In the genomic region with DNA sequence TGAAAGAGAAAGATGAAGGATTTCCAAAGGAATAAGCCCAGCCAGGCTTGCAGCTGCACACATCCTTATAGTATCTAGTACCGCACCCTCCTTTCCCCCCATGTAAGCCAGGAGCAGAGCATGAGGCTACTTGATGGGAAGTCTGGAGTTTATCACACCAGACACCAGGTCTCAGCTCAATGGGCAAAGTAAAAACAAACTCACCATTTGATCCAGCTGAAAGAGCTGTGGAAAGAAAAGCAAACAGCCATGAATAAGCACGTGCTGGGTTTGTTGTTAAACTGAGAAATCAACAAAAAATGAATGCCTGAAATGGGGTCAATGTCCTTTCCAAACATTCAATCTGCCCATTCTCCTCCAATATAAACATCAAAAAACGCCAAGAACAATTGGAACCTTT, we compare ENCODE assay signal across 20 cellular contexts. TPM values are rescaled to one million over a fixed set of nuclear protein-coding genes. Genes with fewer than 3 reads are reported as not detected.
DNase-seq lines count a peak whose midpoint lies in the region; ATAC-seq and TF ChIP-seq lines count a peak whose summit lies in the region.
"Had no signal": no experiment of that assay in that cellular context is flagged by ENCODE, and none has a peak within 500 bp of the region (broad histone marks: within the 10 kb centered on the region; RNA-seq: fewer than 3 reads in every experiment).

No MANE protein-coding gene starts in this region.

- H3K36me3 ChIP-seq in IMR-90 (ENCODE audit: control insufficient read depth, insufficient read depth, low read length): peaks cover 6% of the 10 kb centered on the region; the same call in 1 of the 2 replicates
- no peaks in the 10 kb centered on the region for H3K36me3 ChIP-seq in sigmoid colon
- H3K36me3 ChIP-seq: gastrocnemius medialis had no signal

- TF ChIP-seq POLR2A in IMR-90 (IDR thresholded peaks at IDR 0.05; ENCODE audit: low read depth, low read length): no peak
- no peak for TF ChIP-seq POLR2A in sigmoid colon (IDR thresholded peaks at IDR 0.05)

- peaks cover 9% of the 10 kb centered on the region for H3K4me1 ChIP-seq in IMR-90 (ENCODE audit: control insufficient read depth, insufficient read depth, low read length)
- peaks cover 0 to 32% (median 30%) of the 10 kb centered on the region in 4 donors for H3K4me1 ChIP-seq in sigmoid colon
- H3K4me1 ChIP-seq: SJCRH30 had no signal

- no peaks in the 10 kb centered on the region for H4K20me1 ChIP-seq in IMR-90 (ENCODE audit: insufficient read depth, low read length)

- H2AK5ac ChIP-seq in IMR-90 (ENCODE audit: low read depth, low read length): peak overlapping the region; percentile 30; the same call in 1 of the 2 replicates

- peak overlapping the region; percentile 41; the same call in 1 of the 2 replicates for H3K23ac ChIP-seq in IMR-90 (ENCODE audit: low read depth, low read length)

- H2AK9ac ChIP-seq in IMR-90 (replicated peaks; ENCODE audit: low read depth, low read length, poor library complexity): peak overlapping the region; percentile 51

- intact Hi-C loops in IMR-90 (cut with micrococcal nuclease) (no loop called here), sigmoid colon (cut with DNase I) (loop anchor here (5.0 kb wide), 1 partner anchor 41 kb away; no protein-coding TSS in a partner anchor)

- H2BK15ac ChIP-seq in IMR-90 (ENCODE audit: low read depth, low read length): peak overlapping the region; percentile 78; the same call in 1 of the 3 replicates

- no peak overlapping the region for H2BK5ac ChIP-seq in IMR-90 (ENCODE audit: low read depth, low read length, poor library complexity, severe bottlenecking)

- no peak overlapping the region; the same call in 1 of the 2 replicates for H3K56ac ChIP-seq in IMR-90 (ENCODE audit: extremely low read depth, insufficient read depth, low read length)

- H3K18ac ChIP-seq in IMR-90 (ENCODE audit: low read depth, low read length): no peak overlapping the region

- no peak overlapping the region; the same call in 1 of the 2 replicates for H3K27ac ChIP-seq in IMR-90 (ENCODE audit: insufficient read depth, low read length)
- H3K27ac ChIP-seq in sigmoid colon: peak overlapping the region in 2 of 4 donors; percentile 60 to 62
- H3K27ac ChIP-seq: epithelial cell of prostate, SJCRH30 had no signal

- no peak overlapping the region for H4K5ac ChIP-seq in IMR-90 (ENCODE audit: low read depth, low read length)

- peak overlapping the region; percentile 56; the same call in 1 of the 2 replicates for H2BK20ac ChIP-seq in IMR-90 (ENCODE audit: low read depth, low read length)

- H3K14ac ChIP-seq in IMR-90 (replicated peaks; ENCODE audit: low read depth, low read length): peak overlapping the region; percentile 58

- H3K9me3 ChIP-seq in IMR-90 (ENCODE audit: control insufficient read depth, insufficient read depth, low read length) (no peaks in the 10 kb centered on the region), sigmoid colon (no peaks in the 10 kb centered on the region)
- H3K9me3 ChIP-seq: gastrocnemius medialis, SJCRH30 had no signal

- H4K91ac ChIP-seq in IMR-90 (ENCODE audit: insufficient read depth, low read depth, low read length): 0 out of 2 replicates have a peak overlapping the region, but pooled peaks have one; percentile 45

- TF ChIP-seq RAD21 in IMR-90 (IDR thresholded peaks at IDR 0.05; ENCODE audit: low read length): no peak

- H3K4me3 ChIP-seq in IMR-90 (ENCODE audit: insufficient read depth, low read depth, low read length) (no peak overlapping the region), sigmoid colon (no peak overlapping the region)
- H3K4me3 ChIP-seq: gastrocnemius medialis, SJCRH30 had no signal

- H3K4ac ChIP-seq in IMR-90 (ENCODE audit: low read depth, low read length): peak overlapping the region; percentile 36

- H2AFZ ChIP-seq in IMR-90 (replicated peaks; ENCODE audit: low read length, poor library complexity): no peak overlapping the region

- peaks cover 13 to 57% of the 10 kb centered on the region in 2 experiments; a peak in 2 of 4 replicates for H3K79me1 ChIP-seq in IMR-90 (ENCODE audit: low read depth in 1 of 2, low read length in 2 of 2)

- CTCF ChIA-PET in IMR-90 (lab: Yijun Ruan, JAX): interaction anchor here (1.8 kb wide), 1 partner anchor 192 kb away, joined by 9 read pairs; a partner anchor contains a TSS

- H3K27me3 ChIP-seq in IMR-90 (ENCODE audit: control insufficient read depth, insufficient read depth, low read length) (no peaks in the 10 kb centered on the region), sigmoid colon (no peaks in the 10 kb centered on the region)
- H3K27me3 ChIP-seq: gastrocnemius medialis, SJCRH30 had no signal

- peak overlapping the region; percentile 63 for H2BK120ac ChIP-seq in IMR-90 (ENCODE audit: low read depth, low read length)

- POLR2A ChIA-PET in IMR-90 (lab: Charles Lee; ENCODE audit: unreplicated experiment): interaction anchor here (1.1 kb wide), 1 partner anchor 9 kb away, joined by 3 read pairs; no protein-coding TSS in a partner anchor

- TF ChIP-seq CTCF in IMR-90 (conservative IDR thresholded peaks at IDR 0.05; ENCODE audit: low read depth, low read length): no peak
- TF ChIP-seq CTCF in sigmoid colon (IDR thresholded peaks at IDR 0.05): no peak

- H3K9me1 ChIP-seq in IMR-90 (ENCODE audit: insufficient read depth, low read length): peaks cover 12% of the 10 kb centered on the region

- no peak overlapping the region; a peak in 2 of 4 replicates for H4K8ac ChIP-seq in IMR-90 (ENCODE audit: low read depth in 2 of 2, low read length in 2 of 2)

- ATAC-seq in IMR-90 (ENCODE audit: low read depth) (peak; percentile 79), GM18907 (IDR thresholded peaks at IDR 0.05; ENCODE audit: unreplicated experiment) (no peak)
- ATAC-seq: CD8-positive, alpha-beta T cell; gastrocnemius medialis; PC-3; stimulated activated naive CD8-positive, alpha-beta T cell treated with anti-CD3 and anti-CD28 coated beads, Interleukin-15, amount 100 ng/mL, for 72 hours had no signal

- TF ChIP-seq EP300 in sigmoid colon (IDR thresholded peaks at IDR 0.05): peak in 1 of 4 donors; percentile 7

- no peak overlapping the region for H3K4me2 ChIP-seq in IMR-90 (ENCODE audit: low read depth, low read length)

- DNase-seq in IMR-90 (peak; percentile 37), NCI-H748 treated with DMSO at 0.1 percent for 48 hours (lab: John Stamatoyannopoulos, UW) (peak; percentile 88), hepatic stellate cell (ENCODE audit: low spot score) (peak; percentile 15), sigmoid colon (peak; percentile 85), activated gamma-delta T cell (lab: John Stamatoyannopoulos, UW) (no peak), amniotic stem cell (lab: John Stamatoyannopoulos, UW) (no peak), activated gamma-delta T cell treated with Interleukin-2 at 50 U/mL for 16 hours (no peak)
- DNase-seq: activated CD4-positive, alpha-beta T cell treated with anti-CD3 and anti-CD28 coated beads for 48 hours; CD8-positive, alpha-beta T cell; gastrocnemius medialis; H7; NCI-H2171; nephron progenitor cell; PC-3; SJCRH30; small intestine; stimulated activated CD4-positive, alpha-beta T cell treated with anti-CD3 and anti-CD28 coated beads, Interleukin-4, amount 100 ng/mL, for 1 hour; stimulated activated naive CD8-positive, alpha-beta T cell treated with anti-CD3 and anti-CD28 coated beads, Interleukin-15, amount 100 ng/mL, for 72 hours had no signal

- BruUV-seq in IMR-90 (replicated peaks; lab: Mats Ljungman, UMichigan): no TSS peak

- WGBS in IMR-90 (ENCODE audit: extremely low coverage in 2 of 2, insufficient read length in 1 of 2), 2 experiments: no CpG with 5 or more reads among the region's 3 CpGs
- 79% methylated on average over 3 of the region's 3 CpGs for WGBS in sigmoid colon, 2 donors

- H3K9ac ChIP-seq in IMR-90 (ENCODE audit: low read depth, low read length): no peak overlapping the region

- in situ Hi-C loops in IMR-90 (cut with MboI; ENCODE audit: low sequenced_read_pairs): no loop called here

- dilution Hi-C loops in IMR-90 (cut with HindIII; ENCODE audit: low sequenced_read_pairs, unreplicated experiment): no loop called here

TF ChIP-seq in IMR-90, 13 proteins besides CTCF, POLR2A, EP300 and RAD21:
- TF ChIP-seq, protein P1, sequence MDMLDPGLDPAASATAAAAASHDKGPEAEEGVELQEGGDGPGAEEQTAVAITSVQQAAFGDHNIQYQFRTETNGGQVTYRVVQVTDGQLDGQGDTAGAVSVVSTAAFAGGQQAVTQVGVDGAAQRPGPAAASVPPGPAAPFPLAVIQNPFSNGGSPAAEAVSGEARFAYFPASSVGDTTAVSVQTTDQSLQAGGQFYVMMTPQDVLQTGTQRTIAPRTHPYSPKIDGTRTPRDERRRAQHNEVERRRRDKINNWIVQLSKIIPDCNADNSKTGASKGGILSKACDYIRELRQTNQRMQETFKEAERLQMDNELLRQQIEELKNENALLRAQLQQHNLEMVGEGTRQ (IDR thresholded peaks at IDR 0.05; ENCODE audit: low read depth, low read length): no peak
- TF ChIP-seq MAZ (IDR thresholded peaks at IDR 0.05; ENCODE audit: borderline replicate concordance, low read depth, low read length) (no peak), BHLHE40 (IDR thresholded peaks at IDR 0.05; ENCODE audit: low read depth, low read length) (peak; percentile 72)

RNA-seq across cellular contexts. Expression of a gene that starts 50.6 kb away (rescaled TPM):
- total RNA-seq in IMR-90 (2012; rRNA removed): 0.28 and 0.36 TPM in 2 replicates
- polyA plus RNA-seq in IMR-90 (2012; rRNA removed): 0.19 TPM in 2 replicates
- 0.18 and 0.22 TPM in 2 replicates for polyA plus RNA-seq in IMR-90 (2012; cell fraction: cytosol; rRNA removed)
- 0.24 and 0.40 TPM in 2 replicates for polyA plus RNA-seq in IMR-90 (2012; cell fraction: nucleus; rRNA removed; ENCODE audit: low replicate concordance)
- total RNA-seq in sigmoid colon: 1 to 10 TPM; 1.2 to 3.3 (median 1.6) TPM
- polyA plus RNA-seq in sigmoid colon: 10 to 100 TPM; 22.1 to 33.5 (median 26.4) TPM

Comparison
In these comparisons a context has a peak if more than half of its experiments do, and no peak if none do; other contexts are left out.
1. DNase-seq: peak in IMR-90 (single experiment), NCI-H748 treated with DMSO at 0.1 percent for 48 hours (single experiment), hepatic stellate cell (single experiment) and sigmoid colon (single experiment); none in activated gamma-delta T cell (single experiment), amniotic stem cell (single experiment) and activated gamma-delta T cell treated with Interleukin-2 at 50 U/mL for 16 hours (single experiment).